8 cellular contexts compared by ENCODE assay signal in the genomic region with DNA sequence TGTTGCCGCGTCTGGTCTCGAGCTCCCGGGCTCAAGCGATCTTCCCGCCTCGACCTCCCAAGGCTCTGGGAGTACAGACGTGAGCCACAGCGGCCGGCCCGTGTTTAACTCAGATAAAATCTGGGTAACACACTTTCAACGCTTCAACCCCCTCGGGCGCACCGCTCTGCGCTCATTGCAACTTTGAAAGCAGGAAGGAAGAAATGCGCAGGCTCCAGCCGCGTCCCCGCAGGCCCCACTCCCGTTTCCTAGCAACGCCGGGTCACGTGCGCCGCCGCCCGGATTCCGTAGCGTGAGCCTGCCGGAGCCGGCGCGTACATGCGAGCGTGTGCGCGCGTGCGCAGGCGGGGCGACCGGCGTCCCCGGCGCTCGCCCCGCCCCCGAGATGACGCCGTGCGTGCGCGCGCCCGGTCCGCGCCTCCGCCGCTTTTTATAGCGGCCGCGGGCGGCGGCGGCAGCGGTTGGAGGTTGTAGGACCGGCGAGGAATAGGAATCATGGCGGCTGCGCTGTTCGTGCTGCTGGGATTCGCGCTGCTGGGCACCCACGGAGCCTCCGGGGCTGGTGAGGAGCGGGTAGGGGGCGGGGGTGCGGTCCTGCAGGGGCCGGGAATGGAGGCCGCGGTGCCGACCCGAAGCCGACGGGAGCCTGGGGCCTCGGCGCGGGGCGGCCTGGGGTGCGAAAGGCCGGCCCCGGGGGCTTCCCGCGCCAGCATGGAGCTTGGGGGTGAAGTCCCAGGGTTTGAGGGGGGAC. TPM values are rescaled to one million over a fixed set of nuclear protein-coding genes. Genes with fewer than 3 reads are reported as not detected.
DNase-seq lines count a peak whose midpoint lies in the region; ATAC-seq and TF ChIP-seq lines count a peak whose summit lies in the region.

A gene (plus strand): TSS at position 457 of the 751 bp plus-strand sequence. CDS start 39 bp downstream, at position 496.

- peak within 1 kb of the TSS; percentile 93 for H3K4me2 ChIP-seq in IMR-90 (ENCODE audit: low read depth, low read length)

- peak; percentile 99 for DNase-seq in D341Med (ENCODE audit: low spot score)
- peak; percentile 96 for DNase-seq in IMR-90
- peak; percentile 98 for DNase-seq in OCI-M1 (lab: John Stamatoyannopoulos, UW)
- peak; percentile 98 for DNase-seq in activated T-cell treated with anti-CD3 and anti-CD28 coated beads for 24 hours (ENCODE audit: low read depth)
- peak; percentile 99 for DNase-seq in epidermal melanocyte (ENCODE audit: insufficient read length, low spot score)
- DNase-seq in stimulated activated CD8-positive, alpha-beta memory T cell treated with anti-CD3 and anti-CD28 coated beads, Interleukin-4, amount 100 ng/mL, for 1 hour (ENCODE audit: low read depth in 2 of 2, low spot score in 1 of 2) = peak; percentile 96 to 98

- intact Hi-C loops in IMR-90 (cut with micrococcal nuclease) = no loop called here

- BruUV-seq in IMR-90 (replicated peaks; lab: Mats Ljungman, UMichigan) = no TSS peak

- TF ChIP-seq POLR2A in IMR-90 (IDR thresholded peaks at IDR 0.05; ENCODE audit: low read depth, low read length) = peak; percentile 99

- POLR2A ChIA-PET in IMR-90 (lab: Charles Lee; ENCODE audit: unreplicated experiment) = no interaction called here

- TF ChIP-seq CTCF in IMR-90 (conservative IDR thresholded peaks at IDR 0.05; ENCODE audit: low read depth, low read length) = no peak

- H3K4ac ChIP-seq in IMR-90 (ENCODE audit: low read depth, low read length) = peak within 1 kb of the TSS; percentile 89

- H3K4me3 ChIP-seq in IMR-90 (ENCODE audit: insufficient read depth, low read depth, low read length) = peak within 1 kb of the TSS; percentile 72
- peak within 1 kb of the TSS; percentile 85 for H3K4me3 ChIP-seq in mononuclear cell (ENCODE audit: low read length)

- CTCF ChIA-PET in IMR-90 (lab: Yijun Ruan, JAX) = no interaction called here

- H3K27me3 ChIP-seq in IMR-90 (ENCODE audit: control insufficient read depth, insufficient read depth, low read length) (no peaks in the 10 kb centered on the region), mononuclear cell (ENCODE audit: insufficient read depth, low read length) (no peaks in the 10 kb centered on the region)

- H3K79me1 ChIP-seq in IMR-90 (ENCODE audit: low read depth in 1 of 2, low read length in 2 of 2) = peaks cover 0 to 45% of the 10 kb centered on the region in 2 experiments; a peak in 2 of 4 replicates

- H3K18ac ChIP-seq in IMR-90 (ENCODE audit: low read depth, low read length) = 0 out of 2 replicates have a peak within 1 kb of the TSS, but pooled peaks have one; percentile 33

- H4K5ac ChIP-seq in IMR-90 (ENCODE audit: low read depth, low read length) = peak within 1 kb of the TSS; percentile 80

- WGBS in IMR-90 (ENCODE audit: extremely low coverage in 2 of 2, insufficient read length in 1 of 2), 2 experiments = 0% methylated on average over 38 of the region's 95 CpGs; no CpG with 5 or more reads in 1 of the 2 experiments

- peak within 1 kb of the TSS; percentile 78 for H3K9ac ChIP-seq in IMR-90 (ENCODE audit: low read depth, low read length)

- H4K8ac ChIP-seq in IMR-90 (ENCODE audit: low read depth in 2 of 2, low read length in 2 of 2) = peak within 1 kb of the TSS; percentile 77 to 90

- H2BK20ac ChIP-seq in IMR-90 (ENCODE audit: low read depth, low read length) = no peak within 1 kb of the TSS

- peak within 1 kb of the TSS; percentile 57; the same call in 1 of the 2 replicates for H2BK120ac ChIP-seq in IMR-90 (ENCODE audit: low read depth, low read length)

- TF ChIP-seq RAD21 in IMR-90 (IDR thresholded peaks at IDR 0.05; ENCODE audit: low read length) = no peak

- peak within 1 kb of the TSS; percentile 84 for H3K14ac ChIP-seq in IMR-90 (replicated peaks; ENCODE audit: low read depth, low read length)

- H3K9me3 ChIP-seq in IMR-90 (ENCODE audit: control insufficient read depth, insufficient read depth, low read length) = no peaks in the 10 kb centered on the region
- H3K9me3 ChIP-seq in mononuclear cell (ENCODE audit: low read depth, low read length) = no peaks in the 10 kb centered on the region

- no peaks in the 10 kb centered on the region for H3K36me3 ChIP-seq in IMR-90 (ENCODE audit: control insufficient read depth, insufficient read depth, low read length)

- H2BK5ac ChIP-seq in IMR-90 (ENCODE audit: low read depth, low read length, poor library complexity, severe bottlenecking) = peak within 1 kb of the TSS; percentile 83

- peaks cover 43% of the 10 kb centered on the region for H4K20me1 ChIP-seq in IMR-90 (ENCODE audit: insufficient read depth, low read length)

- H3K56ac ChIP-seq in IMR-90 (ENCODE audit: extremely low read depth, insufficient read depth, low read length) = peak within 1 kb of the TSS; percentile 61; the same call in 1 of the 2 replicates

- peak within 1 kb of the TSS; percentile 99 for H2AK9ac ChIP-seq in IMR-90 (replicated peaks; ENCODE audit: low read depth, low read length, poor library complexity)

- H3K4me1 ChIP-seq in IMR-90 (ENCODE audit: control insufficient read depth, insufficient read depth, low read length) = peaks cover 26% of the 10 kb centered on the region
- H3K4me1 ChIP-seq in mononuclear cell (ENCODE audit: insufficient read depth, low read length) = peaks cover 51% of the 10 kb centered on the region

- ATAC-seq in GM21528 (IDR thresholded peaks at IDR 0.05; ENCODE audit: low FRiP score, unreplicated experiment) (peak; percentile 61), IMR-90 (ENCODE audit: low read depth) (peak; percentile 82)

- peak within 1 kb of the TSS; percentile 19; the same call in 1 of the 3 replicates for H2BK15ac ChIP-seq in IMR-90 (ENCODE audit: low read depth, low read length)

- peak within 1 kb of the TSS; percentile 86 for H3K27ac ChIP-seq in IMR-90 (ENCODE audit: insufficient read depth, low read length)

- H3K9me1 ChIP-seq in IMR-90 (ENCODE audit: insufficient read depth, low read length) = peaks cover 11% of the 10 kb centered on the region; the same call in 1 of the 2 replicates

- H2AFZ ChIP-seq in IMR-90 (replicated peaks; ENCODE audit: low read length, poor library complexity) = peak within 1 kb of the TSS; percentile 98

- H4K91ac ChIP-seq in IMR-90 (ENCODE audit: insufficient read depth, low read depth, low read length) = peak within 1 kb of the TSS; percentile 51

- peak within 1 kb of the TSS; percentile 88 for H3K23ac ChIP-seq in IMR-90 (ENCODE audit: low read depth, low read length)

- in situ Hi-C loops in IMR-90 (cut with MboI; ENCODE audit: low sequenced_read_pairs) = no loop called here

- dilution Hi-C loops in IMR-90 (cut with HindIII; ENCODE audit: low sequenced_read_pairs, unreplicated experiment) = no loop called here

- peak within 1 kb of the TSS; percentile 74 for H2AK5ac ChIP-seq in IMR-90 (ENCODE audit: low read depth, low read length)

TF ChIP-seq in IMR-90, 13 proteins besides CTCF, POLR2A, EP300 and RAD21:
- TF ChIP-seq NFE2L2 (IDR thresholded peaks at IDR 0.05; ENCODE audit: low read depth, low read length) (no peak), MAZ (IDR thresholded peaks at IDR 0.05; ENCODE audit: borderline replicate concordance, low read depth, low read length) (peak; percentile 86; the same call in 1 of the 2 replicates), CHD1 (IDR thresholded peaks at IDR 0.05; ENCODE audit: low read depth, low read length) (peak; percentile 38; the same call in 1 of the 2 replicates), RCOR1 (IDR thresholded peaks at IDR 0.05; ENCODE audit: insufficient replicate concordance, low read length) (no peak), CEBPB (IDR thresholded peaks at IDR 0.05; ENCODE audit: low read depth, low read length) (no peak), BHLHE40 (IDR thresholded peaks at IDR 0.05; ENCODE audit: low read depth, low read length) (peak; percentile 98), SMC3 (IDR thresholded peaks at IDR 0.05; ENCODE audit: low read depth, low read length) (no peak), FOS (IDR thresholded peaks at IDR 0.05; ENCODE audit: low read depth, low read length) (peak; percentile 15; the same call in 1 of the 2 replicates), MXI1 (IDR thresholded peaks at IDR 0.05; ENCODE audit: borderline replicate concordance, low read depth, low read length) (peak; percentile 64; the same call in 1 of the 2 replicates), MAFK (IDR thresholded peaks at IDR 0.05; ENCODE audit: low read depth, low read length) (no peak), RFX5 (IDR thresholded peaks at IDR 0.05; ENCODE audit: low read depth, low read length) (no peak)
- TF ChIP-seq, protein P1, sequence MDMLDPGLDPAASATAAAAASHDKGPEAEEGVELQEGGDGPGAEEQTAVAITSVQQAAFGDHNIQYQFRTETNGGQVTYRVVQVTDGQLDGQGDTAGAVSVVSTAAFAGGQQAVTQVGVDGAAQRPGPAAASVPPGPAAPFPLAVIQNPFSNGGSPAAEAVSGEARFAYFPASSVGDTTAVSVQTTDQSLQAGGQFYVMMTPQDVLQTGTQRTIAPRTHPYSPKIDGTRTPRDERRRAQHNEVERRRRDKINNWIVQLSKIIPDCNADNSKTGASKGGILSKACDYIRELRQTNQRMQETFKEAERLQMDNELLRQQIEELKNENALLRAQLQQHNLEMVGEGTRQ (IDR thresholded peaks at IDR 0.05; ENCODE audit: low read depth, low read length) = peak; percentile 99
- TF ChIP-seq, protein P2, sequence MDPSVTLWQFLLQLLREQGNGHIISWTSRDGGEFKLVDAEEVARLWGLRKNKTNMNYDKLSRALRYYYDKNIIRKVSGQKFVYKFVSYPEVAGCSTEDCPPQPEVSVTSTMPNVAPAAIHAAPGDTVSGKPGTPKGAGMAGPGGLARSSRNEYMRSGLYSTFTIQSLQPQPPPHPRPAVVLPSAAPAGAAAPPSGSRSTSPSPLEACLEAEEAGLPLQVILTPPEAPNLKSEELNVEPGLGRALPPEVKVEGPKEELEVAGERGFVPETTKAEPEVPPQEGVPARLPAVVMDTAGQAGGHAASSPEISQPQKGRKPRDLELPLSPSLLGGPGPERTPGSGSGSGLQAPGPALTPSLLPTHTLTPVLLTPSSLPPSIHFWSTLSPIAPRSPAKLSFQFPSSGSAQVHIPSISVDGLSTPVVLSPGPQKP (IDR thresholded peaks at IDR 0.05; ENCODE audit: borderline replicate concordance, low read depth, low read length) = no peak

RNA-seq across cellular contexts. Expression of the gene that starts here (rescaled TPM):
- total RNA-seq in IMR-90 (2012; rRNA removed) = 129 and 130 TPM in 2 replicates
- polyA plus RNA-seq in IMR-90 (2012; rRNA removed) = 698 and 994 TPM in 2 replicates
- polyA plus RNA-seq in IMR-90 (2012; cell fraction: cytosol; rRNA removed) = 596 and 943 TPM in 2 replicates
- polyA plus RNA-seq in IMR-90 (2012; cell fraction: nucleus; rRNA removed; ENCODE audit: low replicate concordance) = 294 and 438 TPM in 2 replicates
- total RNA-seq in mononuclear cell = 94.2 TPM

Comparison
In these comparisons a context has a peak if more than half of its experiments do, and no peak if none do; other contexts are left out.
1. Peak in every context shown above with its lines: DNase-seq, ATAC-seq, H3K4me3 ChIP-seq and H3K27ac ChIP-seq.